ENCODE assay signal across 18 cellular contexts in the genomic region with DNA sequence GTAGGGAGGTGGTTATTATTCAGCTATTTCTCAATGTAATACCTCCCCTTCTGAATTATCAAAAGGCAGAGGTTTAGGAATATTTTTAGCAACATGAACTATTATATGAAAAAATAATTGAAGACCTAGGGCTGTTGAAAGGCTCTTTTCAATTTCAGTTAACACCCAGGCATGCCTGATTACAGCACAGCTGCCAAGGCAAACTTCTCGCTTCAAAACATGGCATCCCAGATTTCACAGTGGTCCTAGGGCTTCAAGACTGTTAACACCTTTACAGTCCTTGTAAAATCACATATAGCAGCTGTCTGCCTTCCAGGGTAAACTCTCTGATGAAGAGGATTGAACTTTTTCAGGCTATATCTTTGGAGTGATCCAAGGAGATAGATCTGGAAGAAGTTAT. TPM values are rescaled to one million over a fixed set of nuclear protein-coding genes. Genes with fewer than 3 reads are reported as not detected.
"Had no signal": no experiment of that assay in that cellular context is flagged by ENCODE, and none has a peak within 500 bp of the region (broad histone marks: within the 10 kb centered on the region; RNA-seq: fewer than 3 reads in every experiment).

No MANE protein-coding gene starts in this region.

- H3K36me3 ChIP-seq: brain microvascular endothelial cell, transverse colon, vagina, WERI-Rb-1 had no signal

- H3K4me3 ChIP-seq: transverse colon, vagina had no signal

- H3K9me3 ChIP-seq: SK-N-SH, transverse colon, vagina had no signal

- DNase-seq: anterior cingulate cortex; brain microvascular endothelial cell; cortex of kidney; effector CD8-positive, alpha-beta T cell; mesenchymal stem cell; naive thymus-derived CD8-positive, alpha-beta T cell; nucleus accumbens; posterior cingulate gyrus; SK-N-SH; T-cell; transverse colon; WERI-Rb-1 had no signal

- ATAC-seq: foreskin keratinocyte; naive thymus-derived CD8-positive, alpha-beta T cell; T-cell had no signal

- H3K27ac ChIP-seq: brain microvascular endothelial cell, foreskin keratinocyte, transverse colon, vagina, WERI-Rb-1 had no signal

- H3K9me3 Mint-ChIP-seq: central memory CD8-positive, alpha-beta T cell; naive thymus-derived CD8-positive, alpha-beta T cell; T-cell had no signal

- H3K27me3 Mint-ChIP-seq: activated naive CD4-positive, alpha-beta T cell treated with anti-CD3 and anti-CD28 coated beads, Interleukin-2, amount 50 U/mL, for 24 hours; T-cell had no signal

- H3K9ac ChIP-seq: SK-N-SH had no signal

- H3K36me3 Mint-ChIP-seq: naive thymus-derived CD8-positive, alpha-beta T cell had no signal

- H3K4me1 Mint-ChIP-seq: central memory CD8-positive, alpha-beta T cell; naive thymus-derived CD8-positive, alpha-beta T cell had no signal

- H3K4me2 ChIP-seq: SK-N-SH had no signal

- H3K27ac Mint-ChIP-seq: naive thymus-derived CD8-positive, alpha-beta T cell; stimulated activated naive B cell treated with anti-CD40 and anti-IgM and Interleukin-4, amounts not matched to agents 10 μg/mL and 1 μg/mL and 100 μg/mL, for 72 hours; T-cell had no signal

- H3K27me3 ChIP-seq: brain microvascular endothelial cell, foreskin keratinocyte, transverse colon, vagina had no signal

- H3K4me1 ChIP-seq: foreskin keratinocyte, vagina had no signal

- H3K4me3 Mint-ChIP-seq: activated naive CD4-positive, alpha-beta T cell treated with anti-CD3 and anti-CD28 coated beads, Interleukin-2, amount 50 U/mL, for 24 hours; central memory CD8-positive, alpha-beta T cell; naive thymus-derived CD8-positive, alpha-beta T cell; stimulated activated naive B cell treated with anti-CD40 and anti-IgM and Interleukin-4, amounts not matched to agents 10 μg/mL and 1 μg/mL and 100 μg/mL, for 72 hours; T-cell had no signal

RNA-seq across cellular contexts. Expression of gene CTLA4, which starts 23.2 kb away (rescaled TPM):
- total RNA-seq: foreskin keratinocyte had no signal
- polyA plus RNA-seq: foreskin keratinocyte, liver, SK-N-SH had no signal

RNA-seq across cellular contexts. Expression of gene ICOS, which starts 45.8 kb away (rescaled TPM):
- total RNA-seq: foreskin keratinocyte had no signal
- polyA plus RNA-seq: foreskin keratinocyte, SK-N-SH had no signal
